14 cellular contexts compared by ENCODE assay signal in the genomic region with DNA sequence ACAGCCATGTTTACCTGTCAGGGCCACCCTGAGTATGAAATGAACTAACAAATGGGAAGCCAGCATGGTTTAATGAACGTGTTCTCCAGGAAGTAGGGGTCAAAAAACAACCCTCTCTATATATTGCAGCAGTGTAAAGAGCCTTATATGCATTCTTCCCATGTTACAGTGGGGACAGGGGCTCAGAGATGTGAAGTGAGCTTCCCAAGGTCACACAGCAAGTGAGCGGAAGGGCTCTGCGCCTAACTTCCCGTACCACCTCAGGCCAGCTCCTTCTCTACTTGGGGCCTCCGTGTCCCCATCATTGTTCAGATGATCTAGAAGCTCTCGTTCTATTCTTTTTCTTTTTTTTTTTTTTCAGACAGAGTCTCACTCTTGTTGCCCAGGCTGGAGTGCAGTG.
"Had no signal": no experiment of that assay in that cellular context is flagged by ENCODE, and none has a peak within 500 bp of the region (broad histone marks: within the 10 kb centered on the region; RNA-seq: fewer than 3 reads in every experiment).

No MANE protein-coding gene starts in this region.

- H3K4me1 Mint-ChIP-seq: stimulated activated naive CD8-positive, alpha-beta T cell treated with anti-CD3 and anti-CD28 coated beads, Interleukin-15, amount 100 ng/mL, for 72 hours had no signal

- H3K4me3 ChIP-seq: adrenal gland, lung, thoracic aorta had no signal

- H3K27me3 Mint-ChIP-seq: stimulated activated naive CD8-positive, alpha-beta T cell treated with anti-CD3 and anti-CD28 coated beads, Interleukin-15, amount 100 ng/mL, for 72 hours had no signal

- H3K4me3 Mint-ChIP-seq: naive thymus-derived CD4-positive, alpha-beta T cell; stimulated activated naive CD8-positive, alpha-beta T cell treated with anti-CD3 and anti-CD28 coated beads, Interleukin-15, amount 100 ng/mL, for 72 hours; WTC11 had no signal

- H3K36me3 Mint-ChIP-seq: naive thymus-derived CD4-positive, alpha-beta T cell; WTC11 had no signal

- H3K9me3 ChIP-seq: adrenal gland, thoracic aorta had no signal

- ATAC-seq: naive thymus-derived CD4-positive, alpha-beta T cell; stimulated activated naive CD8-positive, alpha-beta T cell treated with anti-CD3 and anti-CD28 coated beads, Interleukin-15, amount 100 ng/mL, for 72 hours had no signal

- H3K27me3 ChIP-seq: adrenal gland had no signal

- H3K36me3 ChIP-seq: adrenal gland, thoracic aorta had no signal

- H3K27ac Mint-ChIP-seq: activated T-helper 2 cell treated with anti-CD3 and anti-CD28 coated beads, Interferon-gamma antibody, Interleukin-2, Interleukin-4, amounts not matched to agents 10 μg/mL and 5 μg/mL and 100 μg/mL, durations not matched to agents 14 hours and 24 hours and 36 hours; naive thymus-derived CD4-positive, alpha-beta T cell; stimulated activated naive CD8-positive, alpha-beta T cell treated with anti-CD3 and anti-CD28 coated beads, Interleukin-15, amount 100 ng/mL, for 72 hours had no signal

- DNase-seq: activated CD4-positive, alpha-beta T cell treated with anti-CD3 and anti-CD28 coated beads for 48 hours; activated CD8-positive, alpha-beta memory T cell treated with anti-CD3 and anti-CD28 coated beads for 24 hours; activated naive CD4-positive, alpha-beta T cell treated with anti-CD3 and anti-CD28 coated beads, Interleukin-2, amount 50 U/mL, for 16 hours; adrenal gland; central memory CD4-positive, alpha-beta T cell; effector memory CD4-positive, alpha-beta T cell; left cardiac atrium; naive thymus-derived CD4-positive, alpha-beta T cell; stimulated activated CD4-positive, alpha-beta T cell treated with anti-CD3 and anti-CD28 coated beads, Interleukin-2, amount 100 ng/mL, for 48 hours; stimulated activated naive CD8-positive, alpha-beta T cell treated with anti-CD3 and anti-CD28 coated beads, Interleukin-15, amount 100 ng/mL, for 72 hours had no signal

- H3K9me3 Mint-ChIP-seq: activated T-helper 2 cell treated with anti-CD3 and anti-CD28 coated beads, Interferon-gamma antibody, Interleukin-2, Interleukin-4, amounts not matched to agents 10 μg/mL and 5 μg/mL and 100 μg/mL, durations not matched to agents 14 hours and 24 hours and 36 hours; stimulated activated naive CD8-positive, alpha-beta T cell treated with anti-CD3 and anti-CD28 coated beads, Interleukin-15, amount 100 ng/mL, for 72 hours had no signal
